13 cellular contexts compared by ENCODE assay signal in genomic region chr10:22704348-22705341, GRCh38. TPM values are rescaled to one million over a fixed set of nuclear protein-coding genes. Genes with fewer than 3 reads are reported as not detected.
DNase-seq lines count a peak whose midpoint lies in the region; ATAC-seq and TF ChIP-seq lines count a peak whose summit lies in the region.
"Had no signal": no experiment of that assay in that cellular context is flagged by ENCODE, and none has a peak within 500 bp of the region (broad histone marks: within the 10 kb centered on the region; RNA-seq: fewer than 3 reads in every experiment).

No MANE protein-coding gene starts in this region.

- peak overlapping the region in 1 of 2 experiments; percentile 31 for H2BK12ac ChIP-seq in mesenchymal stem cell (ENCODE audit: low read length in 2 of 2)

- no peaks in the 10 kb centered on the region for H3K9me3 ChIP-seq in mesenchymal stem cell (ENCODE audit: control insufficient read depth, low read length)
- H3K9me3 ChIP-seq: SJSA1, tibial nerve had no signal

- H3K9ac ChIP-seq in mesenchymal stem cell (ENCODE audit: low read length): no peak overlapping the region

- no peak overlapping the region for H3K4ac ChIP-seq in mesenchymal stem cell (ENCODE audit: low read depth in 1 of 2, low read length in 2 of 2)

- H3K27me3 Mint-ChIP-seq in activated naive CD8-positive, alpha-beta T cell treated with anti-CD3 and anti-CD28 coated beads, Interleukin-2, amount 50 U/mL, for 24 hours: no peaks in the 10 kb centered on the region
- peaks cover 4% of the 10 kb centered on the region for H3K27me3 Mint-ChIP-seq in glutamatergic neuron (ENCODE audit: unreplicated experiment)

- H3K36me3 Mint-ChIP-seq in activated naive CD8-positive, alpha-beta T cell treated with anti-CD3 and anti-CD28 coated beads, Interleukin-2, amount 50 U/mL, for 24 hours (ENCODE audit: low read depth): peaks cover 37% of the 10 kb centered on the region
- H3K36me3 Mint-ChIP-seq in glutamatergic neuron (ENCODE audit: unreplicated experiment): no peaks in the 10 kb centered on the region

- H2BK120ac ChIP-seq in mesenchymal stem cell (ENCODE audit: low read depth, low read length): no peak overlapping the region

- peaks cover 5% of the 10 kb centered on the region for H3K4me1 ChIP-seq in mesenchymal stem cell (ENCODE audit: control insufficient read depth, insufficient read depth, low read depth, low read length)

- H3K14ac ChIP-seq in mesenchymal stem cell (ENCODE audit: low read length in 2 of 2): no peak overlapping the region

- H3K4me3 Mint-ChIP-seq in activated naive CD8-positive, alpha-beta T cell treated with anti-CD3 and anti-CD28 coated beads, Interleukin-2, amount 50 U/mL, for 24 hours: no peak overlapping the region
- no peak overlapping the region for H3K4me3 Mint-ChIP-seq in glutamatergic neuron (ENCODE audit: unreplicated experiment)

- peak; percentile 16 for TF ChIP-seq POLR2A in GM19099 (IDR thresholded peaks at IDR 0.05; ENCODE audit: extremely low read depth, insufficient read length, low read depth)

- no peak overlapping the region for H2BK5ac ChIP-seq in mesenchymal stem cell (ENCODE audit: low read depth, low read length, poor library complexity, severe bottlenecking)

- no peak overlapping the region for H4K91ac ChIP-seq in mesenchymal stem cell (ENCODE audit: low read length)

- peaks cover 95% of the 10 kb centered on the region for H3K4me1 Mint-ChIP-seq in activated naive CD8-positive, alpha-beta T cell treated with anti-CD3 and anti-CD28 coated beads, Interleukin-2, amount 50 U/mL, for 24 hours
- H3K4me1 Mint-ChIP-seq in glutamatergic neuron (ENCODE audit: low read depth, unreplicated experiment): no peaks in the 10 kb centered on the region

- no peaks in the 10 kb centered on the region; the same call in 1 of the 2 replicates for H3K36me3 ChIP-seq in GM06990 (ENCODE audit: control insufficient read depth, insufficient read depth, low read length)
- peaks cover 0 to 4% of the 10 kb centered on the region in 2 experiments for H3K36me3 ChIP-seq in mesenchymal stem cell (ENCODE audit: control insufficient read depth in 1 of 2, insufficient read depth in 2 of 2, low read depth in 1 of 2, low read length in 2 of 2)
- H3K36me3 ChIP-seq: SJSA1, tibial nerve had no signal

- H2BK15ac ChIP-seq in mesenchymal stem cell (ENCODE audit: low read depth, poor library complexity, severe bottlenecking): no peak overlapping the region

- no peak overlapping the region for H3K18ac ChIP-seq in mesenchymal stem cell (ENCODE audit: low read depth in 1 of 2, low read length in 2 of 2)

- H2AK5ac ChIP-seq in mesenchymal stem cell (ENCODE audit: low read length, severe bottlenecking): no peak overlapping the region

- H2AFZ ChIP-seq in mesenchymal stem cell (ENCODE audit: low read depth, low read length): no peak overlapping the region

- TF ChIP-seq CTCF in GM06990 (IDR thresholded peaks at IDR 0.05; ENCODE audit: insufficient read depth, low read length, poor library complexity, severe bottlenecking) (no peak), glutamatergic neuron (IDR thresholded peaks at IDR 0.05; ENCODE audit: partially characterized antibody, unreplicated experiment) (no peak)

- ATAC-seq in HG03103 (IDR thresholded peaks at IDR 0.05; ENCODE audit: low read depth, unreplicated experiment) (peak; percentile 41), HG03025 (IDR thresholded peaks at IDR 0.05; ENCODE audit: low FRiP score, unreplicated experiment) (no peak)
- ATAC-seq in activated naive CD8-positive, alpha-beta T cell treated with anti-CD3 and anti-CD28 coated beads, Interleukin-2, amount 50 U/mL, for 24 hours: no peak

- no peak overlapping the region for H3K23ac ChIP-seq in mesenchymal stem cell (ENCODE audit: low read length in 2 of 2)

- H3K4me3 ChIP-seq in GM06990 (replicated peaks; ENCODE audit: low read depth, low read length) (peak overlapping the region; percentile 49), mesenchymal stem cell (ENCODE audit: insufficient read depth in 1 of 2, low read depth in 1 of 2, low read length in 2 of 2) (no peak overlapping the region)
- H3K4me3 ChIP-seq: lung, SJSA1, tibial nerve had no signal

- H3K27me3 ChIP-seq in GM06990 (replicated peaks; ENCODE audit: control insufficient read depth, insufficient read depth, low read length): no peaks in the 10 kb centered on the region
- no peaks in the 10 kb centered on the region for H3K27me3 ChIP-seq in mesenchymal stem cell (ENCODE audit: control insufficient read depth in 1 of 2, insufficient read depth in 1 of 2, low read length in 2 of 2)
- H3K27me3 ChIP-seq: SJSA1, tibial nerve had no signal

- peaks cover 4% of the 10 kb centered on the region for H3K9me3 Mint-ChIP-seq in activated naive CD8-positive, alpha-beta T cell treated with anti-CD3 and anti-CD28 coated beads, Interleukin-2, amount 50 U/mL, for 24 hours
- peaks cover 5% of the 10 kb centered on the region for H3K9me3 Mint-ChIP-seq in glutamatergic neuron (ENCODE audit: unreplicated experiment)

- no peak overlapping the region for H3K4me2 ChIP-seq in mesenchymal stem cell (ENCODE audit: low read length, poor library complexity, severe bottlenecking)

- DNase-seq in GM06990 (ENCODE audit: extremely low read depth, insufficient read length) (peak; percentile 53), NCI-H524 treated with DMSO at 0.1 percent for 48 hours (lab: John Stamatoyannopoulos, UW) (no peak), glutamatergic neuron (no peak), mesenchymal stem cell (no peak)
- DNase-seq in activated naive CD8-positive, alpha-beta T cell treated with anti-CD3 and anti-CD28 coated beads, Interleukin-2, amount 50 U/mL, for 24 hours: no peak
- DNase-seq: activated gamma-delta T cell, NCI-H1092 had no signal

- H4K8ac ChIP-seq in mesenchymal stem cell (ENCODE audit: low read length): no peak overlapping the region

- H3K79me1 ChIP-seq in mesenchymal stem cell (replicated peaks; ENCODE audit: low read length, poor library complexity, severe bottlenecking): peaks cover 26% of the 10 kb centered on the region

- no peak overlapping the region for H3K27ac ChIP-seq in mesenchymal stem cell (ENCODE audit: low read length, poor library complexity, severe bottlenecking)
- H3K27ac ChIP-seq: SJSA1, tibial nerve had no signal

- peak overlapping the region; percentile 14 for H3K27ac Mint-ChIP-seq in activated naive CD8-positive, alpha-beta T cell treated with anti-CD3 and anti-CD28 coated beads, Interleukin-2, amount 50 U/mL, for 24 hours
- no peak overlapping the region for H3K27ac Mint-ChIP-seq in glutamatergic neuron (ENCODE audit: unreplicated experiment)

- 98% methylated on average over 11 of the region's 12 CpGs for WGBS in mesenchymal stem cell

RNA-seq across cellular contexts. Expression of gene PIP4K2A, which starts 9.7 kb away (rescaled TPM):
- 20.7 TPM for total RNA-seq in glutamatergic neuron (ENCODE audit: unreplicated experiment)
- 53.7 TPM for polyA plus RNA-seq in mesenchymal stem cell (2013, experiment 1 of 2)
- 51.9 TPM for polyA plus RNA-seq in mesenchymal stem cell (2013, experiment 2 of 2)
